Comparison of ENCODE assay signal across 1 cellular context in the genomic region with DNA sequence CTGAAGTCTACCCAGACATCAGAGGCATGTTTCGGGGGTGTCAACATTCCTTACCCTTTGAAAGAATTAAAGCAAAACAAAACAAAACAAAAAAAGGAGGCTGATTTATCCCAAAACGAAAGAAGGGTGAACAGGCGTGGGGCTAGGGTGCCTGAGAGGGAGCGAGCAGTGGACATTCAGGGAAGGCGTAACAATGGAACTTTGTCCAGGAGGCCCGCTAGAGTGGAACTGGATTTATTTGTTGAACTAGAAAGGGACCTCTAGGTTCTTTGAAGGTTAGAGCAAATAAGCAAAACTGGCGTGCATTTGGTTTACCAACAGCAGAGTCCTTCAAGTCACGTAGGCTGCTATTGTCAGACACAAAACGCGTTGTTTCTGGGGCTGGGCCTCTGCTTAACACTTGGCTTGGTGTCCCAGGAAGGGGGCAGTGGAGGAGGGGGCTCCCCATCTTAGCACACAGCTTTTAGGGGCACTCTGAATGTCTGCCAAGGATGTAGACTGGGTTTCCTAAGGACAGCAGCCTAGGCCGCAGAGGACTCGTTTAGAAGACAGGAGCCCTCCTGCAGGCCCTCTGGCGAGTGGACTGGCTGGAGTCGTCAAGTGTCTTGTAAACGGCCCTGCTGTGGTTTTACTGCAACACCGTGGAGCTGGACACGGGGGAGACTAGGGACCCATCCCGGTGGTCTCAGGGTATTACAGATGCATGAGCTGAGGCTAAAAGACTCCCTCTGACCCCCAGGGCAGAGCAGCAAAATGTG.
TF ChIP-seq lines count a peak whose summit lies in the region.

No MANE protein-coding gene starts in this region.

TF ChIP-seq in GM23338, 12 proteins besides CTCF, POLR2A, EP300 and RAD21 (continued from another document):
- TF ChIP-seq, protein P1, sequence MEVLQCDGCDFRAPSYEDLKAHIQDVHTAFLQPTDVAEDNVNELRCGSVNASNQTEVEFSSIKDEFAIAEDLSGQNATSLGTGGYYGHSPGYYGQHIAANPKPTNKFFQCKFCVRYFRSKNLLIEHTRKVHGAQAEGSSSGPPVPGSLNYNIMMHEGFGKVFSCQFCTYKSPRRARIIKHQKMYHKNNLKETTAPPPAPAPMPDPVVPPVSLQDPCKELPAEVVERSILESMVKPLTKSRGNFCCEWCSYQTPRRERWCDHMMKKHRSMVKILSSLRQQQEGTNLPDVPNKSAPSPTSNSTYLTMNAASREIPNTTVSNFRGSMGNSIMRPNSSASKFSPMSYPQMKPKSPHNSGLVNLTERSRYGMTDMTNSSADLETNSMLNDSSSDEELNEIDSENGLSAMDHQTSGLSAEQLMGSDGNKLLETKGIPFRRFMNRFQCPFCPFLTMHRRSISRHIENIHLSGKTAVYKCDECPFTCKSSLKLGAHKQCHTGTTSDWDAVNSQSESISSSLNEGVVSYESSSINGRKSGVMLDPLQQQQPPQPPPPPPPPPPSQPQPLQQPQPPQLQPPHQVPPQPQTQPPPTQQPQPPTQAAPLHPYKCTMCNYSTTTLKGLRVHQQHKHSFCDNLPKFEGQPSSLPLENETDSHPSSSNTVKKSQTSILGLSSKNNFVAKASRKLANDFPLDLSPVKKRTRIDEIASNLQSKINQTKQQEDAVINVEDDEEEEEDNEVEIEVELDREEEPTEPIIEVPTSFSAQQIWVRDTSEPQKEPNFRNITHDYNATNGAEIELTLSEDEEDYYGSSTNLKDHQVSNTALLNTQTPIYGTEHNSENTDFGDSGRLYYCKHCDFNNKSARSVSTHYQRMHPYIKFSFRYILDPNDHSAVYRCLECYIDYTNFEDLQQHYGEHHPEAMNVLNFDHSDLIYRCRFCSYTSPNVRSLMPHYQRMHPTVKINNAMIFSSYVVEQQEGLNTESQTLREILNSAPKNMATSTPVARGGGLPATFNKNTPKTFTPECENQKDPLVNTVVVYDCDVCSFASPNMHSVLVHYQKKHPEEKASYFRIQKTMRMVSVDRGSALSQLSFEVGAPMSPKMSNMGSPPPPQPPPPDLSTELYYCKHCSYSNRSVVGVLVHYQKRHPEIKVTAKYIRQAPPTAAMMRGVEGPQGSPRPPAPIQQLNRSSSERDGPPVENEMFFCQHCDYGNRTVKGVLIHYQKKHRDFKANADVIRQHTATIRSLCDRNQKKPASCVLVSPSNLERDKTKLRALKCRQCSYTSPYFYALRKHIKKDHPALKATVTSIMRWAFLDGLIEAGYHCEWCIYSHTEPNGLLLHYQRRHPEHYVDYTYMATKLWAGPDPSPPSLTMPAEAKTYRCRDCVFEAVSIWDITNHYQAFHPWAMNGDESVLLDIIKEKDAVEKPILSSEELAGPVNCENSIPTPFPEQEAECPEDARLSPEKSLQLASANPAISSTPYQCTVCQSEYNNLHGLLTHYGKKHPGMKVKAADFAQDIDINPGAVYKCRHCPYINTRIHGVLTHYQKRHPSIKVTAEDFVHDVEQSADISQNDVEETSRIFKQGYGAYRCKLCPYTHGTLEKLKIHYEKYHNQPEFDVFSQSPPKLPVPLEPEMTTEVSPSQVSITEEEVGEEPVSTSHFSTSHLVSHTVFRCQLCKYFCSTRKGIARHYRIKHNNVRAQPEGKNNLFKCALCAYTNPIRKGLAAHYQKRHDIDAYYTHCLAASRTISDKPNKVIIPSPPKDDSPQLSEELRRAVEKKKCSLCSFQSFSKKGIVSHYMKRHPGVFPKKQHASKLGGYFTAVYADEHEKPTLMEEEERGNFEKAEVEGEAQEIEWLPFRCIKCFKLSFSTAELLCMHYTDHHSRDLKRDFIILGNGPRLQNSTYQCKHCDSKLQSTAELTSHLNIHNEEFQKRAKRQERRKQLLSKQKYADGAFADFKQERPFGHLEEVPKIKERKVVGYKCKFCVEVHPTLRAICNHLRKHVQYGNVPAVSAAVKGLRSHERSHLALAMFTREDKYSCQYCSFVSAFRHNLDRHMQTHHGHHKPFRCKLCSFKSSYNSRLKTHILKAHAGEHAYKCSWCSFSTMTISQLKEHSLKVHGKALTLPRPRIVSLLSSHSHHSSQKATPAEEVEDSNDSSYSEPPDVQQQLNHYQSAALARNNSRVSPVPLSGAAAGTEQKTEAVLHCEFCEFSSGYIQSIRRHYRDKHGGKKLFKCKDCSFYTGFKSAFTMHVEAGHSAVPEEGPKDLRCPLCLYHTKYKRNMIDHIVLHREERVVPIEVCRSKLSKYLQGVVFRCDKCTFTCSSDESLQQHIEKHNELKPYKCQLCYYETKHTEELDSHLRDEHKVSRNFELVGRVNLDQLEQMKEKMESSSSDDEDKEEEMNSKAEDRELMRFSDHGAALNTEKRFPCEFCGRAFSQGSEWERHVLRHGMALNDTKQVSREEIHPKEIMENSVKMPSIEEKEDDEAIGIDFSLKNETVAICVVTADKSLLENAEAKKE (CRISPR knock-in tag; IDR thresholded peaks at IDR 0.05): no peak
- TF ChIP-seq JUNB (IDR thresholded peaks at IDR 0.05; ENCODE audit: unreplicated experiment): no peak
